In genomic region chr11:236774-237767, GRCh38 we compare ENCODE assay signal across 8 cellular contexts. TPM values are rescaled to one million over a fixed set of nuclear protein-coding genes. Genes with fewer than 3 reads are reported as not detected.
DNase-seq lines count a peak whose midpoint lies in the region; ATAC-seq and TF ChIP-seq lines count a peak whose summit lies in the region.

Gene PSMD13, plus strand, starts transcription at chr11:236976. Its CDS starts 74 bp downstream, at chr11:237050.

- ATAC-seq in GM19043 (IDR thresholded peaks at IDR 0.05; ENCODE audit: low read depth, unreplicated experiment) (peak; percentile 60), HG03378 (IDR thresholded peaks at IDR 0.05; ENCODE audit: unreplicated experiment) (peak; percentile 52), lung (ENCODE audit: insufficient read depth, low FRiP score) (peak; percentile 95)
- peak; percentile 87 for ATAC-seq in activated CD8-positive, alpha-beta T cell treated with anti-CD3 and anti-CD28 coated beads, Interleukin-2, amount 10 ng/mL, durations not matched to agents 7 days and 5 days

- TF ChIP-seq CTCF in BJ (IDR thresholded peaks at IDR 0.05; ENCODE audit: insufficient read depth, low read depth, low read length): no peak
- no peak for TF ChIP-seq CTCF in lung (IDR thresholded peaks at IDR 0.05; ENCODE audit: control extremely low read depth, extremely low read depth)

- 1 to 2% methylated on average over 62 of the region's 62 CpGs for WGBS in lung, 2 donors

- H3K27me3 ChIP-seq in BJ (ENCODE audit: control insufficient read depth, insufficient read depth, low read length): no peaks in the 10 kb centered on the region
- no peaks in the 10 kb centered on the region for H3K27me3 ChIP-seq in lung (ENCODE audit: control insufficient read depth, insufficient read depth)

- H3K4me3 ChIP-seq in BJ (ENCODE audit: low read depth, low read length) (peak within 1 kb of the TSS; percentile 97), lung (peak within 1 kb of the TSS; percentile 99)

- DNase-seq in BJ (ENCODE audit: low read depth) (peak; percentile 20), NCI-H526 treated with DMSO at 0.1 percent for 48 hours (lab: John Stamatoyannopoulos, UW) (peak; percentile 78), lung (ENCODE audit: low spot score) (peak; percentile 83)
- peak; percentile 92 for DNase-seq in activated CD8-positive, alpha-beta T cell treated with anti-CD3 and anti-CD28 coated beads, Interleukin-2, amount 10 ng/mL, durations not matched to agents 7 days and 5 days
- peak; percentile 82 for DNase-seq in effector CD4-positive, alpha-beta T cell
- DNase-seq in stimulated activated CD4-positive, alpha-beta T cell treated with anti-CD3 and anti-CD28 coated beads, TNF-alpha, amount 100 ng/mL, for 4 hours (ENCODE audit: low read depth in 3 of 3): peak; percentile 72 to 75 (median 74)

- no peaks in the 10 kb centered on the region for H3K9me3 ChIP-seq in lung (ENCODE audit: control insufficient read depth in 2 of 2, insufficient read depth in 1 of 2, low read length in 1 of 2)

- peaks cover 25% of the 10 kb centered on the region for H3K36me3 Mint-ChIP-seq in activated CD8-positive, alpha-beta T cell treated with anti-CD3 and anti-CD28 coated beads, Interleukin-2, amount 10 ng/mL, durations not matched to agents 7 days and 5 days (ENCODE audit: low read depth)

- H3K9me3 Mint-ChIP-seq in activated CD8-positive, alpha-beta T cell treated with anti-CD3 and anti-CD28 coated beads, Interleukin-2, amount 10 ng/mL, durations not matched to agents 7 days and 5 days (ENCODE audit: insufficient read depth): no peaks in the 10 kb centered on the region

- H3K4me1 ChIP-seq in lung (ENCODE audit: control insufficient read depth in 2 of 2, insufficient read depth in 2 of 2, low read length in 2 of 2): peaks cover 6 to 15% of the 10 kb centered on the region in 2 donors

- H3K27ac ChIP-seq in lung (ENCODE audit: low read depth in 1 of 2, low read length in 1 of 2): peak within 1 kb of the TSS; percentile 98 to 99

- CTCF ChIA-PET in BJ (lab: Yijun Ruan, JAX): interaction anchor here (1.0 to 2.3 kb wide), 6 partner anchors 9 to 211 kb away, joined by 3 to 10 read pairs (median 4); no protein-coding TSS in a partner anchor
- CTCF ChIA-PET in activated CD8-positive, alpha-beta T cell treated with anti-CD3 and anti-CD28 coated beads, Interleukin-2, amount 10 ng/mL, durations not matched to agents 7 days and 5 days (lab: Charles Lee): interaction anchor here (0.8 to 7.2 kb wide), 11 partner anchors 10 to 282 kb away, joined by 3 to 86 read pairs (median 3); partner anchors contain the start of genes BET1L and RIC8A

- no peaks in the 10 kb centered on the region for H3K27me3 Mint-ChIP-seq in activated CD8-positive, alpha-beta T cell treated with anti-CD3 and anti-CD28 coated beads, Interleukin-2, amount 10 ng/mL, durations not matched to agents 7 days and 5 days (ENCODE audit: low read depth)

- H3K36me3 ChIP-seq in BJ (ENCODE audit: control insufficient read depth, insufficient read depth, low read length): peaks cover 10% of the 10 kb centered on the region
- H3K36me3 ChIP-seq in lung (ENCODE audit: control insufficient read depth in 2 of 2, insufficient read depth in 2 of 2, low read length in 2 of 2): peaks cover 7 to 9% of the 10 kb centered on the region in 2 donors

- H3K4me3 Mint-ChIP-seq in activated CD8-positive, alpha-beta T cell treated with anti-CD3 and anti-CD28 coated beads, Interleukin-2, amount 10 ng/mL, durations not matched to agents 7 days and 5 days: peak within 1 kb of the TSS; percentile 99

- POLR2A ChIA-PET in BJ (lab: Charles Lee): no interaction called here
- POLR2A ChIA-PET in activated CD8-positive, alpha-beta T cell treated with anti-CD3 and anti-CD28 coated beads, Interleukin-2, amount 10 ng/mL, durations not matched to agents 7 days and 5 days (lab: Charles Lee): interaction anchor here (0.6 to 2.7 kb wide), 16 partner anchors 14 to 379 kb away, joined by 3 to 16 read pairs (median 4); partner anchors contain the start of genes BET1L, IRF7 and RIC8A

- peak within 1 kb of the TSS; percentile 99 for H3K27ac Mint-ChIP-seq in activated CD8-positive, alpha-beta T cell treated with anti-CD3 and anti-CD28 coated beads, Interleukin-2, amount 10 ng/mL, durations not matched to agents 7 days and 5 days

- H3K4me1 Mint-ChIP-seq in activated CD8-positive, alpha-beta T cell treated with anti-CD3 and anti-CD28 coated beads, Interleukin-2, amount 10 ng/mL, durations not matched to agents 7 days and 5 days (ENCODE audit: low read depth): peaks cover 48% of the 10 kb centered on the region

RNA-seq across cellular contexts. Expression of gene PSMD13, which starts in this region (rescaled TPM):
- polyA plus RNA-seq in BJ (2011; rRNA removed) (158 and 187 TPM in 2 replicates), lung (100 to 1,000 TPM; 158 to 184 TPM)
- polyA minus RNA-seq in BJ (2011; rRNA and poly(A)+ RNA removed): 41.6 and 47.3 TPM in 2 replicates
- 100 to 1,000 TPM; 164 to 173 TPM for total RNA-seq in activated CD8-positive, alpha-beta T cell treated with anti-CD3 and anti-CD28 coated beads, Interleukin-2, amount 10 ng/mL, durations not matched to agents 7 days and 5 days
- 100 to 1,000 TPM in 1 of 2 donors, 10 to 100 TPM in 1; 75.2 to 131 TPM for total RNA-seq in lung

Comparison
In these comparisons a context has a peak if more than half of its experiments do, and no peak if none do; other contexts are left out.
1. Peak in every context shown above with its lines: DNase-seq, ATAC-seq, H3K4me3 ChIP-seq and H3K27ac ChIP-seq.
2. DNase-seq: peak in every context shown above with its lines; median percentile 92 in activated CD8-positive, alpha-beta T cell treated with anti-CD3 and anti-CD28 coated beads, Interleukin-2, amount 10 ng/mL, durations not matched to agents 7 days and 5 days; 83 in lung; 82 in effector CD4-positive, alpha-beta T cell; 78 in NCI-H526 treated with DMSO at 0.1 percent for 48 hours; 74 in stimulated activated CD4-positive, alpha-beta T cell treated with anti-CD3 and anti-CD28 coated beads, TNF-alpha, amount 100 ng/mL, for 4 hours; 20 in BJ.